Comparison of ENCODE assay signal across 20 cellular contexts in the genomic region with DNA sequence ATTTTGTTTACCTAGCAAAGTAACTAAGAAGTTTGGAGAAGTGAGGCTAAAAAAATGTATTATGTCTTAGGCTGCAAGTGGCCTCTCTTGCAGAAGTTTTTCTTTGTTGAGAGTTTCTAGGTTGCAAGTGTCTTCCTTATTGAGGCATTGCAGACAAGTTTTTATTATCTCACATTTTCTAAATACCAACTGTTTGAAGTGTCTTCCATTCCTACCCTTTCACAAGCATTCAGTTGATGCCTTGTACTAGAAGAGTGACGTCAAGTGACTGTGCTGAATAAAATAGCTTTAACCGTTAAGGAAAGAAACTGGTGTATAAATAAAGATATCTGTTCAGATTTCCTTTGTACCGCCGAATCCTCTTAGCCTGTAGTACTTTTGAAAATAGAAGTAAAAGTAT.
DNase-seq lines count a peak whose midpoint lies in the region; ATAC-seq and TF ChIP-seq lines count a peak whose summit lies in the region.
"Had no signal": no experiment of that assay in that cellular context is flagged by ENCODE, and none has a peak within 500 bp of the region (broad histone marks: within the 10 kb centered on the region; RNA-seq: fewer than 3 reads in every experiment).

No MANE protein-coding gene starts in this region.

- H3K27ac ChIP-seq in IMR-90 (ENCODE audit: insufficient read depth, low read length), result no peak overlapping the region

- no peak overlapping the region for H4K8ac ChIP-seq in IMR-90 (ENCODE audit: low read depth in 2 of 2, low read length in 2 of 2)

- dilution Hi-C loops in IMR-90 (cut with HindIII; ENCODE audit: low sequenced_read_pairs, unreplicated experiment), result no loop called here

- TF ChIP-seq RAD21 in IMR-90 (IDR thresholded peaks at IDR 0.05; ENCODE audit: low read length), result no peak

- no peak overlapping the region for H4K5ac ChIP-seq in IMR-90 (ENCODE audit: low read depth, low read length)

- ATAC-seq in IMR-90 (ENCODE audit: low read depth) (no peak; the same call in 1 of the 2 replicates), HG03520 (IDR thresholded peaks at IDR 0.05; ENCODE audit: unreplicated experiment) (no peak), left colon (no peak)
- ATAC-seq: CD8-positive, alpha-beta T cell; K562 had no signal

- H3K9ac ChIP-seq in IMR-90 (ENCODE audit: low read depth, low read length), result no peak overlapping the region

- no peak overlapping the region for H3K14ac ChIP-seq in IMR-90 (replicated peaks; ENCODE audit: low read depth, low read length)

- peaks cover 4% of the 10 kb centered on the region for H3K4me1 ChIP-seq in IMR-90 (ENCODE audit: control insufficient read depth, insufficient read depth, low read length)

- H3K9me3 Mint-ChIP-seq in osteocyte (ENCODE audit: unreplicated experiment), result peaks cover 18% of the 10 kb centered on the region

- peaks cover 4% of the 10 kb centered on the region; the same call in 1 of the 2 replicates for H3K9me3 ChIP-seq in IMR-90 (ENCODE audit: control insufficient read depth, insufficient read depth, low read length)

- 100% methylated on average over 1 of the region's 4 CpGs; no CpG with 5 or more reads in 1 of the 2 experiments for WGBS in IMR-90 (ENCODE audit: extremely low coverage in 2 of 2, insufficient read length in 1 of 2), 2 experiments

- no peak overlapping the region for H2AK9ac ChIP-seq in IMR-90 (replicated peaks; ENCODE audit: low read depth, low read length, poor library complexity)

- H4K91ac ChIP-seq in IMR-90 (ENCODE audit: insufficient read depth, low read depth, low read length), result no peak overlapping the region

- no peak overlapping the region for H3K4ac ChIP-seq in IMR-90 (ENCODE audit: low read depth, low read length)

- no peak overlapping the region for H2AK5ac ChIP-seq in IMR-90 (ENCODE audit: low read depth, low read length)

- no peaks in the 10 kb centered on the region for H3K27me3 Mint-ChIP-seq in osteocyte (ENCODE audit: unreplicated experiment)

- H3K27ac Mint-ChIP-seq in osteocyte (ENCODE audit: unreplicated experiment), result peak overlapping the region; percentile 13
- H3K27ac Mint-ChIP-seq: CD8-positive, alpha-beta T cell had no signal

- H2BK20ac ChIP-seq in IMR-90 (ENCODE audit: low read depth, low read length), result no peak overlapping the region

- no peak overlapping the region for H3K18ac ChIP-seq in IMR-90 (ENCODE audit: low read depth, low read length)

- H3K4me3 Mint-ChIP-seq in osteocyte (ENCODE audit: unreplicated experiment), result no peak overlapping the region
- H3K4me3 Mint-ChIP-seq: CD8-positive, alpha-beta T cell had no signal

- H3K36me3 Mint-ChIP-seq in osteocyte (ENCODE audit: unreplicated experiment), result peaks cover 29% of the 10 kb centered on the region
- H3K36me3 Mint-ChIP-seq: CD8-positive, alpha-beta T cell had no signal

- no peak overlapping the region for H3K56ac ChIP-seq in IMR-90 (ENCODE audit: extremely low read depth, insufficient read depth, low read length)

- H2BK5ac ChIP-seq in IMR-90 (ENCODE audit: low read depth, low read length, poor library complexity, severe bottlenecking), result peak overlapping the region; percentile 54

- peaks cover 17 to 45% of the 10 kb centered on the region in 2 experiments for H3K79me1 ChIP-seq in IMR-90 (ENCODE audit: low read depth in 1 of 2, low read length in 2 of 2)

- no peaks in the 10 kb centered on the region; the same call in 1 of the 2 replicates for H3K9me1 ChIP-seq in IMR-90 (ENCODE audit: insufficient read depth, low read length)

- no peak for TF ChIP-seq CTCF in IMR-90 (conservative IDR thresholded peaks at IDR 0.05; ENCODE audit: low read depth, low read length)
- TF ChIP-seq CTCF in fibroblast of pulmonary artery (IDR thresholded peaks at IDR 0.05; ENCODE audit: low read length, missing control alignments), result no peak
- no peak for TF ChIP-seq CTCF in osteocyte (IDR thresholded peaks at IDR 0.05)

- TF ChIP-seq POLR2A in IMR-90 (IDR thresholded peaks at IDR 0.05; ENCODE audit: low read depth, low read length), result no peak

- H3K4me2 ChIP-seq in IMR-90 (ENCODE audit: low read depth, low read length), result no peak overlapping the region

- intact Hi-C loops in IMR-90 (cut with micrococcal nuclease), result no loop called here
- intact Hi-C loops in left colon (cut with DNase I, micrococcal nuclease), result no loop called here

- peaks cover 4% of the 10 kb centered on the region; the same call in 1 of the 2 replicates for H4K20me1 ChIP-seq in IMR-90 (ENCODE audit: insufficient read depth, low read length)

- no peak overlapping the region for H2BK15ac ChIP-seq in IMR-90 (ENCODE audit: low read depth, low read length)

- no peak overlapping the region for H3K4me3 ChIP-seq in IMR-90 (ENCODE audit: insufficient read depth, low read depth, low read length)
- no peak overlapping the region for H3K4me3 ChIP-seq in fibroblast of pulmonary artery (replicated peaks; ENCODE audit: low read depth, low read length)
- H3K4me3 ChIP-seq: K562, MG63 had no signal

- CTCF ChIA-PET in IMR-90 (lab: Yijun Ruan, JAX), result no interaction called here

- no peak overlapping the region for H3K23ac ChIP-seq in IMR-90 (ENCODE audit: low read depth, low read length)

- no TSS peak for BruUV-seq in IMR-90 (replicated peaks; lab: Mats Ljungman, UMichigan)

- H3K27me3 ChIP-seq in IMR-90 (ENCODE audit: control insufficient read depth, insufficient read depth, low read length), result no peaks in the 10 kb centered on the region
- H3K27me3 ChIP-seq: MG63 had no signal

- peaks cover 5% of the 10 kb centered on the region for H3K36me3 ChIP-seq in IMR-90 (ENCODE audit: control insufficient read depth, insufficient read depth, low read length)
- H3K36me3 ChIP-seq: MG63 had no signal

- peaks cover 15% of the 10 kb centered on the region for H3K4me1 Mint-ChIP-seq in osteocyte (ENCODE audit: unreplicated experiment)

- in situ Hi-C loops in IMR-90 (cut with MboI; ENCODE audit: low sequenced_read_pairs), result no loop called here

- POLR2A ChIA-PET in IMR-90 (lab: Charles Lee; ENCODE audit: unreplicated experiment), result no interaction called here

- H2BK120ac ChIP-seq in IMR-90 (ENCODE audit: low read depth, low read length), result no peak overlapping the region

- no peak for DNase-seq in IMR-90
- DNase-seq in fibroblast of pulmonary artery (ENCODE audit: low read depth), result peak; percentile 26
- no peak for DNase-seq in osteocyte (ENCODE audit: extremely low spot score, unreplicated experiment)
- no peak for DNase-seq in NCI-H1436 treated with DMSO at 0.1 percent for 48 hours (lab: John Stamatoyannopoulos, UW)
- DNase-seq in left colon, result no peak
- no peak for DNase-seq in NK-92 treated with Interleukin-12 subunit alpha and Interleukin-12 subunit beta, amount 100 ng/mL, for 24 hours (lab: John Stamatoyannopoulos, UW)
- DNase-seq: AML-193; C1 segment of cervical spinal cord; Calu3; CD8-positive, alpha-beta T cell; DMS153; GF-D8; MG63; NCI-H1417; NCI-H187; NCI-H446; NCI-H526; Right ventricle myocardium superior had no signal

- no peak overlapping the region for H2AFZ ChIP-seq in IMR-90 (replicated peaks; ENCODE audit: low read length, poor library complexity)

TF ChIP-seq in IMR-90, 13 proteins besides CTCF, POLR2A, EP300 and RAD21:
- TF ChIP-seq NFE2L2 (IDR thresholded peaks at IDR 0.05; ENCODE audit: low read depth, low read length), result no peak
TF ChIP-seq in IMR-90: peak in this region for 0.
